Comparison of ENCODE assay signal across 19 cellular contexts in genomic region chr7:24972991-24973390, GRCh38. TPM values are rescaled to one million over a fixed set of nuclear protein-coding genes. Genes with fewer than 3 reads are reported as not detected.
DNase-seq lines count a peak whose midpoint lies in the region; ATAC-seq, FAIRE-seq and TF ChIP-seq lines count a peak whose summit lies in the region.
"Had no signal": no experiment of that assay in that cellular context is flagged by ENCODE, and none has a peak within 500 bp of the region (broad histone marks: within the 10 kb centered on the region; RNA-seq: fewer than 3 reads in every experiment).

No MANE protein-coding gene starts in this region.

- DNase-seq in AG20443 (ENCODE audit: low spot score) = peak; percentile 14
- DNase-seq in MG63 = peak; percentile 24
- DNase-seq in astrocyte of the spinal cord (ENCODE audit: low read depth, low spot score) = peak; percentile 69
- DNase-seq in glutamatergic neuron = no peak
- DNase-seq in GM12892 (ENCODE audit: insufficient read length) = no peak
- no peak for DNase-seq in transverse colon
- DNase-seq in HEK293T (ENCODE audit: extremely low spot score) = no peak
- DNase-seq: activated T-cell treated with anti-CD3 and anti-CD28 coated beads, Interleukin-2, amount 50 U/mL, for 4 hours; Caco-2; foreskin melanocyte; right lobe of liver; Right ventricle myocardium superior; stimulated activated CD4-positive, alpha-beta T cell treated with anti-CD3 and anti-CD28 coated beads, Interleukin-4, amount 100 ng/mL, for 4 hours; T-helper 9 cell; upper lobe of left lung had no signal

- no peak overlapping the region for H3K4me3 ChIP-seq in MG63
- no peak overlapping the region for H3K4me3 ChIP-seq in astrocyte of the spinal cord (ENCODE audit: low read depth, low read length)
- H3K4me3 ChIP-seq in transverse colon = no peak overlapping the region
- H3K4me3 ChIP-seq: right lobe of liver, upper lobe of left lung had no signal

- H3K9me3 ChIP-seq in MG63 = peaks cover 6% of the 10 kb centered on the region; the same call in 1 of the 2 replicates
- no peaks in the 10 kb centered on the region for H3K9me3 ChIP-seq in transverse colon
- H3K9me3 ChIP-seq: Caco-2, neutrophil, right lobe of liver, upper lobe of left lung had no signal

- CTCF ChIA-PET in HEK293T (lab: Yijun Ruan, JAX) = no interaction called here

- H3K27ac ChIP-seq in transverse colon = no peak overlapping the region
- H3K27ac ChIP-seq: neutrophil, right lobe of liver, upper lobe of left lung had no signal

- H3K4me1 Mint-ChIP-seq in glutamatergic neuron (ENCODE audit: low read depth, unreplicated experiment) = peaks cover 51% of the 10 kb centered on the region

- peaks cover 7% of the 10 kb centered on the region for H3K9me3 Mint-ChIP-seq in glutamatergic neuron (ENCODE audit: unreplicated experiment)
- H3K9me3 Mint-ChIP-seq: activated T-cell treated with anti-CD3 and anti-CD28 coated beads, Interleukin-2, amount 50 U/mL, for 4 hours had no signal

- TF ChIP-seq POLR2A in GM12892 (IDR thresholded peaks at IDR 0.05; ENCODE audit: low read depth, low read length) (no peak), transverse colon (IDR thresholded peaks at IDR 0.05) (no peak)

- H3K27me3 ChIP-seq in MG63 (no peaks in the 10 kb centered on the region), transverse colon (no peaks in the 10 kb centered on the region)
- H3K27me3 ChIP-seq: right lobe of liver, upper lobe of left lung had no signal

- H3K27me3 Mint-ChIP-seq in glutamatergic neuron (ENCODE audit: unreplicated experiment) = no peaks in the 10 kb centered on the region

- H3K36me3 ChIP-seq in MG63 (peaks cover 4% of the 10 kb centered on the region), transverse colon (no peaks in the 10 kb centered on the region)
- H3K36me3 ChIP-seq: neutrophil, right lobe of liver, upper lobe of left lung had no signal

- no peaks in the 10 kb centered on the region for H3K36me3 Mint-ChIP-seq in glutamatergic neuron (ENCODE audit: unreplicated experiment)

- no peak for TF ChIP-seq EP300 in transverse colon (IDR thresholded peaks at IDR 0.05; ENCODE audit: low read depth)

- peak overlapping the region; percentile 35 for H3K4me3 Mint-ChIP-seq in glutamatergic neuron (ENCODE audit: unreplicated experiment)
- H3K4me3 Mint-ChIP-seq: activated T-cell treated with anti-CD3 and anti-CD28 coated beads, Interleukin-2, amount 50 U/mL, for 4 hours had no signal

- no peak for FAIRE-seq in GM12892 (lab: Jason Lieb, UNC)
- FAIRE-seq: GM18507, GM19239 had no signal

- intact Hi-C loops in transverse colon (cut with DNase I; ENCODE audit: low total_unique reads) = no loop called here

- ATAC-seq in HG03354 (IDR thresholded peaks at IDR 0.05; ENCODE audit: poor library complexity, severe bottlenecking, unreplicated experiment) = no peak
- ATAC-seq: activated T-cell treated with anti-CD3 and anti-CD28 coated beads, Interleukin-2, amount 50 U/mL, for 4 hours; right lobe of liver had no signal

- H3K27ac Mint-ChIP-seq in glutamatergic neuron (ENCODE audit: unreplicated experiment) = peak overlapping the region; percentile 67

- no peaks in the 10 kb centered on the region for H3K4me1 ChIP-seq in transverse colon
- H3K4me1 ChIP-seq: right lobe of liver had no signal

- TF ChIP-seq CTCF in astrocyte of the spinal cord (IDR thresholded peaks at IDR 0.05; ENCODE audit: low read depth, low read length) (no peak), glutamatergic neuron (IDR thresholded peaks at IDR 0.05; ENCODE audit: partially characterized antibody, unreplicated experiment) (no peak), transverse colon (IDR thresholded peaks at IDR 0.05) (no peak)

- POLR2A ChIA-PET in HEK293T (lab: Yijun Ruan, JAX) = no interaction called here

- in situ Hi-C loops in astrocyte of the spinal cord (cut with HindIII; ENCODE audit: low sequenced_read_pairs) = no loop called here
- in situ Hi-C loops in transverse colon (cut with MboI; ENCODE audit: low pct_ligation_motif_present in 1 of 4, low pct_unique_long_range_greater_than_20kb in 1 of 4, low sequenced_read_pairs in 3 of 4) = loop anchor here in 1 of 4 donors (10.0 kb wide), 1 partner anchor 148 kb away; no protein-coding TSS in a partner anchor

TF ChIP-seq in HEK293T, 16 proteins besides CTCF, POLR2A, EP300 and RAD21:
- TF ChIP-seq SUZ12 (IDR thresholded peaks at IDR 0.05) (no peak), SP1 (IDR thresholded peaks at IDR 0.05) (no peak), TARDBP (IDR thresholded peaks at IDR 0.05) (no peak), BHLHE40 (IDR thresholded peaks at IDR 0.05; ENCODE audit: borderline replicate concordance) (no peak), ARNT (IDR thresholded peaks at IDR 0.05) (no peak), LEF1 (IDR thresholded peaks at IDR 0.05; ENCODE audit: borderline replicate concordance) (no peak), HDGF (IDR thresholded peaks at IDR 0.05; ENCODE audit: borderline replicate concordance) (no peak), L3MBTL2 (conservative IDR thresholded peaks at IDR 0.05) (no peak), PKNOX1 (IDR thresholded peaks at IDR 0.05) (no peak), NFRKB (IDR thresholded peaks at IDR 0.05) (no peak), CTBP1 (IDR thresholded peaks at IDR 0.05; ENCODE audit: borderline replicate concordance) (no peak), FOXA1 (IDR thresholded peaks at IDR 0.05) (no peak), ZNF384 (IDR thresholded peaks at IDR 0.05) (no peak), ELF4 (IDR thresholded peaks at IDR 0.05) (no peak), FOXK2 (IDR thresholded peaks at IDR 0.05) (no peak), FOXM1 (IDR thresholded peaks at IDR 0.05; ENCODE audit: borderline replicate concordance) (no peak)

RNA-seq across cellular contexts. Expression of gene OSBPL3, which starts 7.0 kb away (rescaled TPM):
- 2.3 and 5.6 TPM in 2 replicates for total RNA-seq in MG63 (2014; rRNA removed; shearing (Covaris generic); ENCODE audit: low replicate concordance)
- total RNA-seq in glutamatergic neuron (ENCODE audit: unreplicated experiment) = 37.5 TPM
- 21.6 TPM for polyA plus RNA-seq in GM12892 (2012; ENCODE audit: missing spikeins)
- total RNA-seq in transverse colon = 10 to 100 TPM in 1 of 4 donors, 1 to 10 TPM in 3; 6.7 to 20.6 (median 8.0) TPM

Comparison
In these comparisons a context has a peak if more than half of its experiments do, and no peak if none do; other contexts are left out.
1. DNase-seq: peak in AG20443 (single experiment), MG63 (single experiment) and astrocyte of the spinal cord (single experiment); none in glutamatergic neuron (single experiment), GM12892 (single experiment), transverse colon (single experiment) and HEK293T (single experiment).